In the genomic region with DNA sequence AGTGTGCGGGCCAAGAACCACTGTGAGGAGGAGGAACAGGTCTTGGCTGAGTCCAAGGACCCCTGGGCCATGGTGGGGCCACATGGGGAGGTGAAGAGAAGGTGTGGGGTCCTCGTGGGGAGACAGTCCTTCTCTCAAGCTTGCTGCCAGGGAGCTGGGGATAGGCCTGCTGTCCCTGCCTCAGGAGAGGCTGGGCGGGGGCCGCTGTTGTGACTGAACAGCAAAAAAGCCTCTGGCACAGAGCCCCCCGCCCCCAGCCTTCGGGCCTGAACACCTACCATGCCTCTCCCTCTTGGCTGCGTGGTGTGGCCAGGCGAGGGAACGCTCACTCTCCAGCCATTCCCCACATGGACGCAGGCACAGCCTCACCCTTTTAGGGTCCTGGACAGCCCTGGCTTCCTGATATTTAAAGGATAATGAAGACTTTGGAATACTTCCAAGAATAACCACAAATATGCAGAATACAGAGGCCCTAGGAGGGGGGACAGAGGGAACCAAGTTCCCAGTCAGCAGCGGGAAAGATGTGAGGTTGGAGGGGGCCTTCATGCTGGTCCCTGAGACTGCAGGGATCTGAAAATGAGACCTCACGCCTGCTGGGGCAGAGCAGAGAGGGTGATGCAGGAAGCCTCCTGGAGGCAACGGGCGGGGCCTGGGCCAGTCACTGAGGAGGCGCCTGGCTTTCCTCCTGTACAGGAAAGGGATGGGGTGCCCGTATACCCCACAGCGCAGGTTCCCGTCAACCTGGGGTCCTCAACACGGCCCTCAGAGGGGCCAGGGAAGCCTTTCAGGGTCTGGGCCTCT, we compare ENCODE assay signal across 1 cellular context.
TF ChIP-seq lines count a peak whose summit lies in the region.

No MANE protein-coding gene starts in this region.

TF ChIP-seq in GM23338, 12 proteins besides CTCF, POLR2A, EP300 and RAD21 (continued from another document):
- TF ChIP-seq, protein P1, sequence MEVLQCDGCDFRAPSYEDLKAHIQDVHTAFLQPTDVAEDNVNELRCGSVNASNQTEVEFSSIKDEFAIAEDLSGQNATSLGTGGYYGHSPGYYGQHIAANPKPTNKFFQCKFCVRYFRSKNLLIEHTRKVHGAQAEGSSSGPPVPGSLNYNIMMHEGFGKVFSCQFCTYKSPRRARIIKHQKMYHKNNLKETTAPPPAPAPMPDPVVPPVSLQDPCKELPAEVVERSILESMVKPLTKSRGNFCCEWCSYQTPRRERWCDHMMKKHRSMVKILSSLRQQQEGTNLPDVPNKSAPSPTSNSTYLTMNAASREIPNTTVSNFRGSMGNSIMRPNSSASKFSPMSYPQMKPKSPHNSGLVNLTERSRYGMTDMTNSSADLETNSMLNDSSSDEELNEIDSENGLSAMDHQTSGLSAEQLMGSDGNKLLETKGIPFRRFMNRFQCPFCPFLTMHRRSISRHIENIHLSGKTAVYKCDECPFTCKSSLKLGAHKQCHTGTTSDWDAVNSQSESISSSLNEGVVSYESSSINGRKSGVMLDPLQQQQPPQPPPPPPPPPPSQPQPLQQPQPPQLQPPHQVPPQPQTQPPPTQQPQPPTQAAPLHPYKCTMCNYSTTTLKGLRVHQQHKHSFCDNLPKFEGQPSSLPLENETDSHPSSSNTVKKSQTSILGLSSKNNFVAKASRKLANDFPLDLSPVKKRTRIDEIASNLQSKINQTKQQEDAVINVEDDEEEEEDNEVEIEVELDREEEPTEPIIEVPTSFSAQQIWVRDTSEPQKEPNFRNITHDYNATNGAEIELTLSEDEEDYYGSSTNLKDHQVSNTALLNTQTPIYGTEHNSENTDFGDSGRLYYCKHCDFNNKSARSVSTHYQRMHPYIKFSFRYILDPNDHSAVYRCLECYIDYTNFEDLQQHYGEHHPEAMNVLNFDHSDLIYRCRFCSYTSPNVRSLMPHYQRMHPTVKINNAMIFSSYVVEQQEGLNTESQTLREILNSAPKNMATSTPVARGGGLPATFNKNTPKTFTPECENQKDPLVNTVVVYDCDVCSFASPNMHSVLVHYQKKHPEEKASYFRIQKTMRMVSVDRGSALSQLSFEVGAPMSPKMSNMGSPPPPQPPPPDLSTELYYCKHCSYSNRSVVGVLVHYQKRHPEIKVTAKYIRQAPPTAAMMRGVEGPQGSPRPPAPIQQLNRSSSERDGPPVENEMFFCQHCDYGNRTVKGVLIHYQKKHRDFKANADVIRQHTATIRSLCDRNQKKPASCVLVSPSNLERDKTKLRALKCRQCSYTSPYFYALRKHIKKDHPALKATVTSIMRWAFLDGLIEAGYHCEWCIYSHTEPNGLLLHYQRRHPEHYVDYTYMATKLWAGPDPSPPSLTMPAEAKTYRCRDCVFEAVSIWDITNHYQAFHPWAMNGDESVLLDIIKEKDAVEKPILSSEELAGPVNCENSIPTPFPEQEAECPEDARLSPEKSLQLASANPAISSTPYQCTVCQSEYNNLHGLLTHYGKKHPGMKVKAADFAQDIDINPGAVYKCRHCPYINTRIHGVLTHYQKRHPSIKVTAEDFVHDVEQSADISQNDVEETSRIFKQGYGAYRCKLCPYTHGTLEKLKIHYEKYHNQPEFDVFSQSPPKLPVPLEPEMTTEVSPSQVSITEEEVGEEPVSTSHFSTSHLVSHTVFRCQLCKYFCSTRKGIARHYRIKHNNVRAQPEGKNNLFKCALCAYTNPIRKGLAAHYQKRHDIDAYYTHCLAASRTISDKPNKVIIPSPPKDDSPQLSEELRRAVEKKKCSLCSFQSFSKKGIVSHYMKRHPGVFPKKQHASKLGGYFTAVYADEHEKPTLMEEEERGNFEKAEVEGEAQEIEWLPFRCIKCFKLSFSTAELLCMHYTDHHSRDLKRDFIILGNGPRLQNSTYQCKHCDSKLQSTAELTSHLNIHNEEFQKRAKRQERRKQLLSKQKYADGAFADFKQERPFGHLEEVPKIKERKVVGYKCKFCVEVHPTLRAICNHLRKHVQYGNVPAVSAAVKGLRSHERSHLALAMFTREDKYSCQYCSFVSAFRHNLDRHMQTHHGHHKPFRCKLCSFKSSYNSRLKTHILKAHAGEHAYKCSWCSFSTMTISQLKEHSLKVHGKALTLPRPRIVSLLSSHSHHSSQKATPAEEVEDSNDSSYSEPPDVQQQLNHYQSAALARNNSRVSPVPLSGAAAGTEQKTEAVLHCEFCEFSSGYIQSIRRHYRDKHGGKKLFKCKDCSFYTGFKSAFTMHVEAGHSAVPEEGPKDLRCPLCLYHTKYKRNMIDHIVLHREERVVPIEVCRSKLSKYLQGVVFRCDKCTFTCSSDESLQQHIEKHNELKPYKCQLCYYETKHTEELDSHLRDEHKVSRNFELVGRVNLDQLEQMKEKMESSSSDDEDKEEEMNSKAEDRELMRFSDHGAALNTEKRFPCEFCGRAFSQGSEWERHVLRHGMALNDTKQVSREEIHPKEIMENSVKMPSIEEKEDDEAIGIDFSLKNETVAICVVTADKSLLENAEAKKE (CRISPR knock-in tag; IDR thresholded peaks at IDR 0.05): no peak
